9 cellular contexts compared by ENCODE assay signal in genomic region chr12:113461666-113462065, GRCh38. TPM values are rescaled to one million over a fixed set of nuclear protein-coding genes. Genes with fewer than 3 reads are reported as not detected.
DNase-seq lines count a peak whose midpoint lies in the region; ATAC-seq, FAIRE-seq and TF ChIP-seq lines count a peak whose summit lies in the region.
"Had no signal": no experiment of that assay in that cellular context is flagged by ENCODE, and none has a peak within 500 bp of the region (broad histone marks: within the 10 kb centered on the region; RNA-seq: fewer than 3 reads in every experiment).

No MANE protein-coding gene starts in this region.

- FAIRE-seq in kidney (lab: Jason Lieb, UNC) = no peak

- no peak overlapping the region for H3K27ac Mint-ChIP-seq in activated T-helper 17 cell treated with anti-CD3 and anti-CD28 coated beads, Interleukin-2, amount 50 U/mL, for 72 hours
- H3K27ac Mint-ChIP-seq in neural progenitor cell = no peak overlapping the region

- peaks cover 70% of the 10 kb centered on the region for H4K20me1 ChIP-seq in neural progenitor cell (ENCODE audit: low read depth)

- peaks cover 34% of the 10 kb centered on the region for H3K4me1 ChIP-seq in neural progenitor cell
- no peaks in the 10 kb centered on the region for H3K4me1 ChIP-seq in colonic mucosa
- H3K4me1 ChIP-seq in kidney (ENCODE audit: control insufficient read depth in 1 of 2, insufficient read depth in 1 of 2, low read depth in 1 of 2, low read length in 2 of 2) = peaks cover 0 to 5% of the 10 kb centered on the region in 2 donors

- no peak overlapping the region for H3K27ac ChIP-seq in neural progenitor cell
- no peak overlapping the region for H3K27ac ChIP-seq in colonic mucosa
- H3K27ac ChIP-seq in kidney (ENCODE audit: low read depth in 2 of 2, low read length in 2 of 2) = no peak overlapping the region
- H3K27ac ChIP-seq: BLaER1 had no signal

- H3K4me3 ChIP-seq in neural progenitor cell = no peak overlapping the region
- H3K4me3 ChIP-seq in colonic mucosa = no peak overlapping the region
- H3K4me3 ChIP-seq in kidney (ENCODE audit: low read length in 2 of 2) = no peak overlapping the region
- H3K4me3 ChIP-seq: BLaER1 had no signal

- peak overlapping the region; percentile 11 for H3K4me3 Mint-ChIP-seq in activated T-helper 17 cell treated with anti-CD3 and anti-CD28 coated beads, Interleukin-2, amount 50 U/mL, for 72 hours
- no peak overlapping the region for H3K4me3 Mint-ChIP-seq in neural progenitor cell

- TF ChIP-seq CTCF in neural progenitor cell (IDR thresholded peaks at IDR 0.05) (peak; percentile 73), colonic mucosa (IDR thresholded peaks at IDR 0.05) (no peak), kidney (IDR thresholded peaks at IDR 0.05; ENCODE audit: borderline replicate concordance, extremely low read depth, insufficient read depth) (no peak)

- H3K27me3 Mint-ChIP-seq in activated T-helper 17 cell treated with anti-CD3 and anti-CD28 coated beads, Interleukin-2, amount 50 U/mL, for 72 hours = peaks cover 64% of the 10 kb centered on the region
- peaks cover 47% of the 10 kb centered on the region for H3K27me3 Mint-ChIP-seq in neural progenitor cell (ENCODE audit: insufficient read depth, low read depth)

- peaks cover 88% of the 10 kb centered on the region for H3F3A ChIP-seq in neural progenitor cell (ENCODE audit: low read depth)

- H3K9me3 Mint-ChIP-seq in activated T-helper 17 cell treated with anti-CD3 and anti-CD28 coated beads, Interleukin-2, amount 50 U/mL, for 72 hours = no peaks in the 10 kb centered on the region
- no peaks in the 10 kb centered on the region for H3K9me3 Mint-ChIP-seq in neural progenitor cell

- no peak for ATAC-seq in activated T-helper 17 cell treated with anti-CD3 and anti-CD28 coated beads, Interleukin-2, amount 50 U/mL, for 72 hours (replicated peaks)

- no peak overlapping the region for H2AFZ ChIP-seq in neural progenitor cell (replicated peaks)

- peaks cover 13% of the 10 kb centered on the region for H3K4me1 Mint-ChIP-seq in activated T-helper 17 cell treated with anti-CD3 and anti-CD28 coated beads, Interleukin-2, amount 50 U/mL, for 72 hours
- H3K4me1 Mint-ChIP-seq in neural progenitor cell = peaks cover 31% of the 10 kb centered on the region

- DNase-seq in NCI-H2171 treated with DMSO at 0.1 percent for 48 hours (lab: John Stamatoyannopoulos, UW) (peak; percentile 12), NCI-H2171 (lab: John Stamatoyannopoulos, UW) (no peak), M059J (ENCODE audit: low read depth) (peak; percentile 18), neural progenitor cell (ENCODE audit: low spot score) (peak; percentile 61), DMS153 (lab: John Stamatoyannopoulos, UW) (no peak), colonic mucosa (no peak), kidney (no peak)

- intact Hi-C loops in colonic mucosa (cut with DNase I) = loop anchor here (5.0 kb wide), 1 partner anchor 451 kb away; no protein-coding TSS in a partner anchor
- intact Hi-C loops in kidney (cut with DNase I) = loop anchor here (10.0 kb wide), 1 partner anchor 453 kb away; no protein-coding TSS in a partner anchor

- peaks cover 55% of the 10 kb centered on the region for H3K79me2 ChIP-seq in neural progenitor cell (ENCODE audit: low read depth)

- H3K9me3 ChIP-seq in neural progenitor cell (ENCODE audit: low read depth) (no peaks in the 10 kb centered on the region), colonic mucosa (no peaks in the 10 kb centered on the region), kidney (ENCODE audit: control insufficient read depth in 1 of 2, low read length in 2 of 2) (no peaks in the 10 kb centered on the region)

- H3K9ac ChIP-seq in neural progenitor cell (no peak overlapping the region), colonic mucosa (ENCODE audit: low read depth in 2 of 2, low read length in 2 of 2) (no peak overlapping the region), kidney (ENCODE audit: low read length in 2 of 2) (no peak overlapping the region)
- H3K9ac ChIP-seq: BLaER1 had no signal

- H3K4me2 ChIP-seq in neural progenitor cell = peak overlapping the region; percentile 12
- H3K4me2 ChIP-seq: BLaER1 had no signal

- H3K36me3 ChIP-seq in neural progenitor cell (no peaks in the 10 kb centered on the region), colonic mucosa (no peaks in the 10 kb centered on the region), kidney (ENCODE audit: control insufficient read depth in 1 of 2, insufficient read depth in 2 of 2, low read length in 2 of 2) (no peaks in the 10 kb centered on the region)
- H3K36me3 ChIP-seq: BLaER1 had no signal

- H3K27me3 ChIP-seq in neural progenitor cell (no peaks in the 10 kb centered on the region), colonic mucosa (peaks cover 49% of the 10 kb centered on the region)

- peaks cover 12% of the 10 kb centered on the region for H3K36me3 Mint-ChIP-seq in activated T-helper 17 cell treated with anti-CD3 and anti-CD28 coated beads, Interleukin-2, amount 50 U/mL, for 72 hours (ENCODE audit: low read depth)
- H3K36me3 Mint-ChIP-seq in neural progenitor cell = no peaks in the 10 kb centered on the region

RNA-seq across cellular contexts. Expression of gene LHX5, which starts 10.0 kb away (rescaled TPM):
- total RNA-seq in M059J (2014; rRNA removed; shearing (Covaris generic)) = 0.02 TPM in 1 of 2 replicates, not detected in the other
- not detected for total RNA-seq in activated T-helper 17 cell treated with anti-CD3 and anti-CD28 coated beads, Interleukin-2, amount 50 U/mL, for 72 hours
- 48.4 and 98.7 TPM in 2 replicates for total RNA-seq in neural progenitor cell (ENCODE audit: low replicate concordance)
- not detected for total RNA-seq in colonic mucosa
- total RNA-seq in kidney = not detected
- polyA plus RNA-seq in kidney (ENCODE audit: insufficient read depth, low read depth, low replicate concordance) = not detected

RNA-seq across cellular contexts. Expression of gene SDSL, which starts 39.5 kb away (rescaled TPM):
- total RNA-seq in M059J (2014; rRNA removed; shearing (Covaris generic)) = 4.2 and 6.7 TPM in 2 replicates
- under 1 TPM; 0.24 to 0.69 TPM for total RNA-seq in activated T-helper 17 cell treated with anti-CD3 and anti-CD28 coated beads, Interleukin-2, amount 50 U/mL, for 72 hours
- 3.1 and 3.5 TPM in 2 replicates for total RNA-seq in neural progenitor cell (ENCODE audit: low replicate concordance)
- 10 to 100 TPM; 14.2 to 35.2 TPM for total RNA-seq in colonic mucosa
- 22.8 TPM for total RNA-seq in kidney
- polyA plus RNA-seq in kidney (ENCODE audit: insufficient read depth, low read depth, low replicate concordance) = 116 TPM

RNA-seq across cellular contexts. Expression of gene SDS, which starts 58.0 kb away (rescaled TPM):
- 0.05 and 0.10 TPM in 2 replicates for total RNA-seq in M059J (2014; rRNA removed; shearing (Covaris generic))
- not detected for total RNA-seq in activated T-helper 17 cell treated with anti-CD3 and anti-CD28 coated beads, Interleukin-2, amount 50 U/mL, for 72 hours
- total RNA-seq in neural progenitor cell (ENCODE audit: low replicate concordance) (0.74 TPM in 1 of 2 replicates, not detected in the other), colonic mucosa (1 to 10 TPM; 1.0 to 4.4 TPM), kidney (1.0 TPM)
- polyA plus RNA-seq in kidney (ENCODE audit: insufficient read depth, low read depth, low replicate concordance) = not detected

Comparison
In these comparisons a context has a peak if more than half of its experiments do, and no peak if none do; other contexts are left out.
1. DNase-seq: peak in NCI-H2171 treated with DMSO at 0.1 percent for 48 hours (single experiment), M059J (single experiment) and neural progenitor cell (single experiment); none in NCI-H2171 (single experiment), DMS153 (single experiment), colonic mucosa (single experiment) and kidney (single experiment).
2. RNA of gene LHX5, which starts 10.0 kb away (total RNA-seq): 48.4 to 98.7 TPM in neural progenitor cell; not detected in kidney (single experiment), not detected in colonic mucosa, 0.02 TPM in M059J and not detected in activated T-helper 17 cell treated with anti-CD3 and anti-CD28 coated beads, Interleukin-2, amount 50 U/mL, for 72 hours; every median in the first group is over 10 times any median in the second.